8 cellular contexts compared by ENCODE assay signal in genomic region chr21:34807881-34808568, GRCh38.
DNase-seq lines count a peak whose midpoint lies in the region; ATAC-seq lines count a peak whose summit lies in the region.

No MANE protein-coding gene starts in this region.

- peak overlapping the region in 10 of 11 experiments; percentile 45 to 83 (median 70); a peak in 21 of 22 replicates for H3K27ac ChIP-seq in BLaER1 treated with 17β-estradiol and CSF1 and Interleukin-3, amounts not matched to agents 10 nM and 100 nM
- H3K27ac ChIP-seq in esophagus (ENCODE audit: low read depth in 2 of 2, low read length in 1 of 2): peak overlapping the region; percentile 88 to 92

- H3K27me3 Mint-ChIP-seq in IgD-negative memory B cell: no peaks in the 10 kb centered on the region

- H3K4me3 ChIP-seq in BLaER1 treated with 17β-estradiol and CSF1 and Interleukin-3, amounts not matched to agents 10 nM and 100 nM: peak overlapping the region in 4 of 10 experiments; percentile 19 to 35 (median 26); a peak in 5 of 20 replicates
- no peak overlapping the region for H3K4me3 ChIP-seq in esophagus (ENCODE audit: low read depth in 1 of 2, low read length in 2 of 2)

- ATAC-seq in GM18873 (IDR thresholded peaks at IDR 0.05; ENCODE audit: low FRiP score, unreplicated experiment): no peak
- no peak for ATAC-seq in GM18519 (IDR thresholded peaks at IDR 0.05; ENCODE audit: low FRiP score, unreplicated experiment)
- no peak for ATAC-seq in HG03095 (IDR thresholded peaks at IDR 0.05; ENCODE audit: unreplicated experiment)

- H3K9ac ChIP-seq in BLaER1 treated with 17β-estradiol and CSF1 and Interleukin-3, amounts not matched to agents 10 nM and 100 nM: peak overlapping the region in 10 of 11 experiments; percentile 17 to 62 (median 47); a peak in 18 of 22 replicates

- peaks cover 94 to 100% (median 100%) of the 10 kb centered on the region in 11 experiments for H4K20me1 ChIP-seq in BLaER1 treated with 17β-estradiol and CSF1 and Interleukin-3, amounts not matched to agents 10 nM and 100 nM

- H3K27ac Mint-ChIP-seq in IgD-negative memory B cell: peak overlapping the region in 2 of 3 donors; percentile 15 to 62

- H3K4me2 ChIP-seq in BLaER1 treated with 17β-estradiol and CSF1 and Interleukin-3, amounts not matched to agents 10 nM and 100 nM: peak overlapping the region; percentile 69 to 87 (median 79)

- peaks cover 11 to 28% (median 25%) of the 10 kb centered on the region in 3 donors for H3K4me1 Mint-ChIP-seq in IgD-negative memory B cell

- peaks cover 0 to 2% (median 0%) of the 10 kb centered on the region in 3 donors for H3K9me3 Mint-ChIP-seq in IgD-negative memory B cell

- H3K36me3 Mint-ChIP-seq in IgD-negative memory B cell: peaks cover 14% of the 10 kb centered on the region

- H3K36me3 ChIP-seq in BLaER1 treated with 17β-estradiol and CSF1 and Interleukin-3, amounts not matched to agents 10 nM and 100 nM: peaks cover 92 to 100% (median 98%) of the 10 kb centered on the region in 11 experiments
- peaks cover 0 to 2% of the 10 kb centered on the region in 2 donors for H3K36me3 ChIP-seq in esophagus (ENCODE audit: control insufficient read depth in 2 of 2, insufficient read depth in 2 of 2, low read length in 1 of 2)

- 46 to 57% methylated on average over 14 to 15 of the region's 15 CpGs for WGBS in esophagus, 2 donors

- peaks cover 0 to 11% (median 0%) of the 10 kb centered on the region in 11 experiments; a peak in 3 of 22 replicates for H3K9me3 ChIP-seq in BLaER1 treated with 17β-estradiol and CSF1 and Interleukin-3, amounts not matched to agents 10 nM and 100 nM (replicated peaks in 1 of 11)
- H3K9me3 ChIP-seq in esophagus (ENCODE audit: control insufficient read depth in 2 of 2, insufficient read depth in 1 of 2, low read depth in 1 of 2, low read length in 1 of 2): no peaks in the 10 kb centered on the region

- H3K4me3 Mint-ChIP-seq in IgD-negative memory B cell: peak overlapping the region in 1 of 4 donors; percentile 66

- DNase-seq in activated CD8-positive, alpha-beta memory T cell treated with anti-CD3 and anti-CD28 coated beads for 24 hours: peak; percentile 82
- DNase-seq in stimulated activated CD4-positive, alpha-beta T cell treated with anti-CD3 and anti-CD28 coated beads, Interleukin-12 subunit alpha, Interleukin-12 subunit beta, amount 100 ng/mL, for 48 hours (ENCODE audit: low read depth in 2 of 3, low spot score in 1 of 3): peak; percentile 54 to 62 (median 61)

- H3K27me3 ChIP-seq in BLaER1 treated with 17β-estradiol and CSF1 and Interleukin-3, amounts not matched to agents 10 nM and 100 nM: no peaks in the 10 kb centered on the region
- no peaks in the 10 kb centered on the region for H3K27me3 ChIP-seq in esophagus (ENCODE audit: control insufficient read depth in 1 of 2, insufficient read depth in 2 of 2, low read length in 2 of 2)

- peaks cover 77 to 100% (median 93%) of the 10 kb centered on the region in 10 experiments for H3K4me1 ChIP-seq in BLaER1 treated with 17β-estradiol and CSF1 and Interleukin-3, amounts not matched to agents 10 nM and 100 nM
- peaks cover 0 to 15% of the 10 kb centered on the region in 2 donors for H3K4me1 ChIP-seq in esophagus (ENCODE audit: control insufficient read depth in 2 of 2, insufficient read depth in 2 of 2, low read length in 1 of 2)
